9 cellular contexts compared by ENCODE assay signal in genomic region chrX:19772306-19772705, GRCh38.
DNase-seq lines count a peak whose midpoint lies in the region; ATAC-seq and TF ChIP-seq lines count a peak whose summit lies in the region.
"Had no signal": no experiment of that assay in that cellular context is flagged by ENCODE, and none has a peak within 500 bp of the region (broad histone marks: within the 10 kb centered on the region; RNA-seq: fewer than 3 reads in every experiment).

No MANE protein-coding gene starts in this region.

- 31 to 46% methylated on average over 4 of the region's 4 CpGs for WGBS in heart right ventricle, 2 donors
- 24% methylated on average over 4 of the region's 4 CpGs for WGBS in thymus

- H3K9me3 Mint-ChIP-seq in activated CD4-positive, alpha-beta T cell treated with anti-CD3 and anti-CD28 coated beads for 36 hours (ENCODE audit: low read depth), result no peaks in the 10 kb centered on the region
- no peaks in the 10 kb centered on the region for H3K9me3 Mint-ChIP-seq in activated CD4-positive, alpha-beta memory T cell treated with anti-CD3 and anti-CD28 coated beads for 36 hours

- POLR2A ChIA-PET in activated CD4-positive, alpha-beta T cell treated with anti-CD3 and anti-CD28 coated beads for 36 hours (lab: Charles Lee), result interaction anchor here (0.9 kb wide), 1 partner anchor 22 kb away, joined by 7 read pairs; no protein-coding TSS in a partner anchor
- POLR2A ChIA-PET in activated CD4-positive, alpha-beta memory T cell treated with anti-CD3 and anti-CD28 coated beads for 36 hours (lab: Charles Lee), result no interaction called here

- intact Hi-C loops in activated CD4-positive, alpha-beta T cell treated with anti-CD3 and anti-CD28 coated beads for 36 hours (cut with DNase I, micrococcal nuclease), result no loop called here
- intact Hi-C loops in activated CD4-positive, alpha-beta memory T cell treated with anti-CD3 and anti-CD28 coated beads for 36 hours (cut with micrococcal nuclease), result no loop called here
- intact Hi-C loops in heart right ventricle (cut with DNase I), result loop anchor here in 1 of 10 donors (10.0 kb wide), 1 partner anchor 92 kb away; no protein-coding TSS in a partner anchor

- peaks cover 12% of the 10 kb centered on the region for H3K36me3 Mint-ChIP-seq in activated CD4-positive, alpha-beta T cell treated with anti-CD3 and anti-CD28 coated beads for 36 hours (ENCODE audit: low read depth)
- peaks cover 5% of the 10 kb centered on the region for H3K36me3 Mint-ChIP-seq in activated CD4-positive, alpha-beta memory T cell treated with anti-CD3 and anti-CD28 coated beads for 36 hours

- H3K27ac Mint-ChIP-seq in activated CD4-positive, alpha-beta T cell treated with anti-CD3 and anti-CD28 coated beads for 36 hours, result peak overlapping the region; percentile 91
- peak overlapping the region; percentile 89 for H3K27ac Mint-ChIP-seq in activated CD4-positive, alpha-beta memory T cell treated with anti-CD3 and anti-CD28 coated beads for 36 hours

- H3K36me3 ChIP-seq in heart right ventricle, result no peaks in the 10 kb centered on the region
- no peaks in the 10 kb centered on the region for H3K36me3 ChIP-seq in thymus (ENCODE audit: control insufficient read depth, insufficient read depth)

- H3K4me1 Mint-ChIP-seq in activated CD4-positive, alpha-beta T cell treated with anti-CD3 and anti-CD28 coated beads for 36 hours, result peaks cover 78% of the 10 kb centered on the region
- peaks cover 81% of the 10 kb centered on the region for H3K4me1 Mint-ChIP-seq in activated CD4-positive, alpha-beta memory T cell treated with anti-CD3 and anti-CD28 coated beads for 36 hours (ENCODE audit: low read depth)

- no peak for TF ChIP-seq CTCF in heart right ventricle (IDR thresholded peaks at IDR 0.05)

- DNase-seq in activated CD4-positive, alpha-beta T cell treated with anti-CD3 and anti-CD28 coated beads for 36 hours, result no peak
- no peak for DNase-seq in activated CD4-positive, alpha-beta T cell treated with anti-CD3 and anti-CD28 coated beads for 48 hours
- DNase-seq in activated CD4-positive, alpha-beta memory T cell treated with anti-CD3 and anti-CD28 coated beads for 36 hours, result no peak
- peak in 1 of 2 donors; percentile 29 for DNase-seq in heart right ventricle
- DNase-seq in activated gamma-delta T cell treated with Interleukin-2 at 50 U/mL for 16 hours, result no peak
- DNase-seq: foreskin keratinocyte had no signal

- H3K27me3 Mint-ChIP-seq in activated CD4-positive, alpha-beta T cell treated with anti-CD3 and anti-CD28 coated beads for 36 hours, result no peaks in the 10 kb centered on the region
- H3K27me3 Mint-ChIP-seq in activated CD4-positive, alpha-beta memory T cell treated with anti-CD3 and anti-CD28 coated beads for 36 hours, result no peaks in the 10 kb centered on the region

- H3K27me3 ChIP-seq in heart right ventricle, result no peaks in the 10 kb centered on the region
- H3K27me3 ChIP-seq in thymus (ENCODE audit: control insufficient read depth, insufficient read depth), result no peaks in the 10 kb centered on the region
- H3K27me3 ChIP-seq: foreskin keratinocyte had no signal

- ATAC-seq in activated CD4-positive, alpha-beta T cell treated with anti-CD3 and anti-CD28 coated beads for 36 hours, result no peak
- ATAC-seq in heart right ventricle (peak in 6 of 8 donors; percentile 39 to 75 (median 70)), HG02642 (IDR thresholded peaks at IDR 0.05; ENCODE audit: poor library complexity, unreplicated experiment) (no peak), HG02571 (IDR thresholded peaks at IDR 0.05; ENCODE audit: unreplicated experiment) (no peak)
- ATAC-seq: foreskin keratinocyte had no signal

- H3K4me1 ChIP-seq in heart right ventricle (peaks cover 0 to 59% (median 18%) of the 10 kb centered on the region in 9 donors), thymus (ENCODE audit: control insufficient read depth, insufficient read depth, low read length) (peaks cover 14% of the 10 kb centered on the region)
- H3K4me1 ChIP-seq: foreskin keratinocyte had no signal

- CTCF ChIA-PET in activated CD4-positive, alpha-beta T cell treated with anti-CD3 and anti-CD28 coated beads for 36 hours (lab: Charles Lee), result interaction anchor here (0.7 to 1.6 kb wide), 2 partner anchors 9 to 27 kb away, joined by 5 read pairs; no protein-coding TSS in a partner anchor
- CTCF ChIA-PET in activated CD4-positive, alpha-beta memory T cell treated with anti-CD3 and anti-CD28 coated beads for 36 hours (lab: Charles Lee), result interaction anchor here (0.8 to 1.5 kb wide), 2 partner anchors 25 to 32 kb away, joined by 4 read pairs; no protein-coding TSS in a partner anchor

- peak overlapping the region; percentile 61 for H3K4me3 Mint-ChIP-seq in activated CD4-positive, alpha-beta T cell treated with anti-CD3 and anti-CD28 coated beads for 36 hours
- peak overlapping the region; percentile 63 for H3K4me3 Mint-ChIP-seq in activated CD4-positive, alpha-beta memory T cell treated with anti-CD3 and anti-CD28 coated beads for 36 hours

- H3K4me3 ChIP-seq in heart right ventricle (no peak overlapping the region), thymus (ENCODE audit: low read length) (no peak overlapping the region)

- H3K9me3 ChIP-seq in heart right ventricle (peaks cover 0 to 5% (median 0%) of the 10 kb centered on the region in 11 donors), thymus (ENCODE audit: control insufficient read depth) (no peaks in the 10 kb centered on the region)

- peak overlapping the region in 9 of 10 donors; percentile 32 to 86 (median 72) for H3K27ac ChIP-seq in heart right ventricle
- H3K27ac ChIP-seq in thymus (ENCODE audit: low read depth), result peak overlapping the region; percentile 18
- H3K27ac ChIP-seq: foreskin keratinocyte had no signal

Comparison
In these comparisons a context has a peak if more than half of its experiments do, and no peak if none do; other contexts are left out.
1. ATAC-seq: peak in heart right ventricle (6 of 8); none in activated CD4-positive, alpha-beta T cell treated with anti-CD3 and anti-CD28 coated beads for 36 hours (single experiment), HG02642 (single experiment) and HG02571 (single experiment).